8 cellular contexts compared by ENCODE assay signal in the genomic region with DNA sequence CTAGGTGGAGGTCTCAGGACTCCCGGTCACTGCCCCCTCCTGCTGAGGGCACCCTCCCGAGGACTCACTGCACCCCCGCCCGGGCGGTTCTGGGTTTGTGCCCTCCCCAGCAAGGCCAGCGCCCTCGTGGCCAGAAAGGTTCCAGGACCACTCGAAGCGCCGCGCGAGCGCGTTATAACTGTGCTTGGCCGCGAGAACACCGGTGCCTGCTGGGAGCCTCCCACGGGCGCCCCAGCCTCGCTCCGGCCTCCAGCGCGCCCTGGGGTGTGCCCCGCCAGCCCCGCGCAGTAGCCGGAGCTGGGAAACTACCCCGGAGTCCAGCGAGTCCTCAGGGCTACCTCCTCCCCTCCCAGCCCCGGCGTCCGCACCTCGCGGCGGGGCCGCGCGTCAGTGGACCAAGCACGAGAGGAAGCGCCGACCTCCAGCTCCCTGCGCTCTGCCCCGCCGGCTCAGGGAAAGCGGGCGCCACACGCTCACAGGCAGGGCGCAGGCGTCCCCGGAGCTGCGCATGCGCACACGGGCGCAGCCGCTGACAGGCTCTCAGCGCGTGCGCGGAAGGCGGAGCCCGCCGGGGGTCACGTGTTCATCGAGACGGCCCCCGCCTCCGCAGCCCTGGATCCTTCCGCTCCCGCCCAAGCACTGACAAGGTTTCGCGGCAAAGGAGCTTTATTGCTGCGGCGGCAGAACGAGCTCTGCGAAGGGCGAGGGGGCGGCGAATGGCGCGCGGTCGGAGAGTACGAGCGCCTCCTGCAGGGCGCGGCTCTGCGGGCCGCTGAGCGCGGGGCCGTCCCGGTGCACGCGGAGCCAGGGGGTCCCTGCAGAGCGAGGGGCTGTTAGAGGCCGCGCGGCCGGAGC. TPM values are rescaled to one million over a fixed set of nuclear protein-coding genes. Genes with fewer than 3 reads are reported as not detected.
DNase-seq lines count a peak whose midpoint lies in the region; ATAC-seq and TF ChIP-seq lines count a peak whose summit lies in the region.

A gene with protein sequence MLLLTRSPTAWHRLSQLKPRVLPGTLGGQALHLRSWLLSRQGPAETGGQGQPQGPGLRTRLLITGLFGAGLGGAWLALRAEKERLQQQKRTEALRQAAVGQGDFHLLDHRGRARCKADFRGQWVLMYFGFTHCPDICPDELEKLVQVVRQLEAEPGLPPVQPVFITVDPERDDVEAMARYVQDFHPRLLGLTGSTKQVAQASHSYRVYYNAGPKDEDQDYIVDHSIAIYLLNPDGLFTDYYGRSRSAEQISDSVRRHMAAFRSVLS (minus strand): TSS at position 495 of the 855 bp plus-strand sequence. CDS start 1,187 bp downstream, outside the sequence.

- peak within 1 kb of the TSS; percentile 94 for H3K4me3 Mint-ChIP-seq in activated CD8-positive, alpha-beta T cell treated with anti-CD3 and anti-CD28 coated beads for 36 hours

- intact Hi-C loops in activated CD8-positive, alpha-beta T cell treated with anti-CD3 and anti-CD28 coated beads for 36 hours (cut with micrococcal nuclease), result loop anchor here (5.0 kb wide), 1 partner anchor 57 kb away; the partner anchor contains the start of gene CHKB

- H3K36me3 Mint-ChIP-seq in activated CD8-positive, alpha-beta T cell treated with anti-CD3 and anti-CD28 coated beads for 36 hours (ENCODE audit: low read depth), result peaks cover 28% of the 10 kb centered on the region

- H3K9me3 Mint-ChIP-seq in activated CD8-positive, alpha-beta T cell treated with anti-CD3 and anti-CD28 coated beads for 36 hours, result no peaks in the 10 kb centered on the region

- H3K4me3 ChIP-seq in ectodermal cell (ENCODE audit: insufficient read depth, low read depth, low read length), result peak within 1 kb of the TSS; percentile 84

- peaks cover 25% of the 10 kb centered on the region for H3K4me1 Mint-ChIP-seq in activated CD8-positive, alpha-beta T cell treated with anti-CD3 and anti-CD28 coated beads for 36 hours (ENCODE audit: low read depth)

- no peak for TF ChIP-seq CTCF in activated CD8-positive, alpha-beta T cell treated with anti-CD3 and anti-CD28 coated beads for 36 hours (IDR thresholded peaks at IDR 0.05)

- H3K36me3 ChIP-seq in ectodermal cell (ENCODE audit: control insufficient read depth, insufficient read depth, low read length), result peaks cover 18% of the 10 kb centered on the region

- ATAC-seq in GM19372 (IDR thresholded peaks at IDR 0.05; ENCODE audit: low read depth, unreplicated experiment), result peak; percentile 49
- ATAC-seq in HG03521 (IDR thresholded peaks at IDR 0.05; ENCODE audit: unreplicated experiment), result peak; percentile 35
- peak; percentile 59 for ATAC-seq in activated CD8-positive, alpha-beta T cell treated with anti-CD3 and anti-CD28 coated beads for 36 hours

- peak; percentile 100 for DNase-seq in CD1c-positive myeloid dendritic cell (ENCODE audit: extremely low spot score)
- peak; percentile 67 for DNase-seq in NCI-H82 treated with DMSO at 0.1 percent for 48 hours (lab: John Stamatoyannopoulos, UW; ENCODE audit: unreplicated experiment)
- DNase-seq in activated CD8-positive, alpha-beta T cell treated with anti-CD3 and anti-CD28 coated beads for 36 hours, result peak; percentile 99
- peak; percentile 98 to 99 for DNase-seq in lung microvascular endothelial cell (ENCODE audit: low read depth in 2 of 2)
- peak; percentile 97 to 98 (median 97) for DNase-seq in stimulated activated CD4-positive, alpha-beta T cell treated with anti-CD3 and anti-CD28 coated beads, TNF-alpha, amount 100 ng/mL, for 4 hours (ENCODE audit: low read depth in 3 of 3)

- CTCF ChIA-PET in activated CD8-positive, alpha-beta T cell treated with anti-CD3 and anti-CD28 coated beads for 36 hours (lab: Charles Lee), result interaction anchor here (0.6 to 4.3 kb wide), 49 partner anchors 10 to 563 kb away, joined by 3 to 80 read pairs (median 4); partner anchors contain the start of genes ARSA, CHKB, HDAC10 and KLHDC7B

- H3K4me1 ChIP-seq in ectodermal cell (ENCODE audit: control insufficient read depth, insufficient read depth, low read length), result peaks cover 12% of the 10 kb centered on the region

- H3K27me3 ChIP-seq in ectodermal cell (ENCODE audit: control insufficient read depth, insufficient read depth, low read length, poor library complexity, severe bottlenecking), result peaks cover 38% of the 10 kb centered on the region

- POLR2A ChIA-PET in activated CD8-positive, alpha-beta T cell treated with anti-CD3 and anti-CD28 coated beads for 36 hours (lab: Charles Lee), result interaction anchor here (0.7 to 6.7 kb wide), 39 partner anchors 10 to 335 kb away, joined by 3 to 175 read pairs (median 4); partner anchors contain the start of genes ADM2, ARSA, CHKB and CPT1B

- 1% methylated on average over 99 of the region's 99 CpGs for WGBS in ectodermal cell, 2 experiments

- H3K27me3 Mint-ChIP-seq in activated CD8-positive, alpha-beta T cell treated with anti-CD3 and anti-CD28 coated beads for 36 hours, result no peaks in the 10 kb centered on the region

- peak within 1 kb of the TSS; percentile 88 for H3K27ac Mint-ChIP-seq in activated CD8-positive, alpha-beta T cell treated with anti-CD3 and anti-CD28 coated beads for 36 hours

- H3K27ac ChIP-seq in ectodermal cell (ENCODE audit: insufficient read depth, low read depth, low read length, poor library complexity, severe bottlenecking), result peak within 1 kb of the TSS; percentile 92

- no peaks in the 10 kb centered on the region for H3K9me3 ChIP-seq in ectodermal cell (ENCODE audit: control insufficient read depth, low read length)

RNA-seq across cellular contexts. Expression of the gene that starts here (rescaled TPM):
- 1 to 10 TPM in 1 of 2 experiments, not detected in 1; 2.7 TPM for total RNA-seq in activated CD8-positive, alpha-beta T cell treated with anti-CD3 and anti-CD28 coated beads for 36 hours
- polyA plus RNA-seq in ectodermal cell (2013, experiment 1 of 4), result not detected
- polyA plus RNA-seq in ectodermal cell (2013, experiment 2 of 4), result 0.36 TPM
- 0.69 TPM for polyA plus RNA-seq in ectodermal cell (2013, experiment 3 of 4)
- polyA plus RNA-seq in ectodermal cell (2013, experiment 4 of 4), result 2.1 TPM
- 1.3 and 2.4 TPM in 2 replicates for total RNA-seq in lung microvascular endothelial cell

Comparison
In these comparisons a context has a peak if more than half of its experiments do, and no peak if none do; other contexts are left out.
1. Peak in every context shown above with its lines: DNase-seq, ATAC-seq, H3K4me3 ChIP-seq and H3K27ac ChIP-seq.